Comparison of ENCODE assay signal across 8 cellular contexts in the genomic region with DNA sequence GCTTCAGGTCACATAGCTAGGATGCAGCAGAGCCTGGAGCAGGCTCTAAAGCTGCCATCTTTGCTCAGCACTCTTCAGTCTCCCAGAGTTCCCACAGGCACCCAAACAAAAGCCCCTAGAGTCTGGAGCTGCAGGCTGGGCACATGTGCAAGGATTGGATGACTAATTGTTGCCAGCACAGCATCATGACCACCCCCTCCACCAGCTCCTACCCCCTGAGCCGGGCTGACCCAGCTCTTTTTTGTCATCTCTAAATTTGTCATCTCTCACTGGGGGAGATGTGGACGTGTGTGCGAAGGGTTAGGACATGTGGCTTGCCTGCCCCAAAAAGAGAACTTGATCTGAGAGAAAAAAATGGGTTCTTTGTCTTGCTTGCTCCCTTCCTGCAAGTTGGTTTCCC. TPM values are rescaled to one million over a fixed set of nuclear protein-coding genes. Genes with fewer than 3 reads are reported as not detected.
A peak's percentile ranks its signal among the peaks of the same experiment; 100 is the strongest.
DNase-seq lines count a peak whose midpoint lies in the region; ATAC-seq and TF ChIP-seq lines count a peak whose summit lies in the region.

No MANE protein-coding gene starts in this region.

- peaks cover 26% of the 10 kb centered on the region for H3K4me1 Mint-ChIP-seq in MCF 10A (ENCODE audit: insufficient read depth, unreplicated experiment)
- H3K4me1 Mint-ChIP-seq in H9, result peaks cover 23 to 29% of the 10 kb centered on the region in 2 experiments

- intact Hi-C loops in MCF 10A (cut with micrococcal nuclease), result loop anchor here (1.0 kb wide), 1 partner anchor 18 kb away; the partner anchor contains the start of gene DNAJC14
- intact Hi-C loops in uterus (cut with DNase I; ENCODE audit: low total_unique reads), result no loop called here

- DNase-seq in activated naive CD4-positive, alpha-beta T cell treated with anti-CD3 and anti-CD28 coated beads, Interleukin-2, amount 50 U/mL, for 72 hours (ENCODE audit: low spot score in 2 of 2), result no peak
- DNase-seq in activated naive CD4-positive, alpha-beta T cell treated with anti-CD3 and anti-CD28 coated beads, Interleukin-2, amount 50 U/mL, for 16 hours, result no peak
- peak; percentile 64 for DNase-seq in MCF 10A (ENCODE audit: unreplicated experiment)
- DNase-seq in uterus, result peak; percentile 50 to 61
- no peak for DNase-seq in glomerular visceral epithelial cell (ENCODE audit: extremely low spot score)
- DNase-seq in H9, result no peak
- no peak for DNase-seq in NCI-H510A (lab: John Stamatoyannopoulos, UW)

- H3K4me3 ChIP-seq in muscle layer of colon (ENCODE audit: low read depth in 1 of 2, low read length in 2 of 2) (no peak overlapping the region), uterus (no peak overlapping the region)

- peak overlapping the region; percentile 80 to 85 for H3K27ac Mint-ChIP-seq in activated naive CD4-positive, alpha-beta T cell treated with anti-CD3 and anti-CD28 coated beads, Interleukin-2, amount 50 U/mL, for 72 hours
- H3K27ac Mint-ChIP-seq in MCF 10A (ENCODE audit: low read depth, unreplicated experiment) (peak overlapping the region; percentile 99), H9 (no peak overlapping the region)

- no peaks in the 10 kb centered on the region for H3K23me2 ChIP-seq in H9 (ENCODE audit: insufficient read length, low read depth, low read length, poor library complexity, severe bottlenecking)

- no peak overlapping the region for H3T11ph ChIP-seq in H9 (ENCODE audit: low read length)

- no peak overlapping the region for H3K56ac ChIP-seq in H9 (ENCODE audit: insufficient read length, low read depth, low read length)

- H3K4me3 Mint-ChIP-seq in MCF 10A (ENCODE audit: unreplicated experiment) (peak overlapping the region; percentile 52), H9 (no peak overlapping the region; a peak in 1 of 5 replicates)

- H2BK120ac ChIP-seq in H9 (ENCODE audit: low read depth, low read length, poor library complexity, severe bottlenecking), result no peak overlapping the region

- H3K18ac ChIP-seq in H9 (ENCODE audit: insufficient read length, low read depth, low read length), result no peak overlapping the region

- ATAC-seq in activated naive CD4-positive, alpha-beta T cell treated with anti-CD3 and anti-CD28 coated beads, Interleukin-2, amount 50 U/mL, for 72 hours, result peak; percentile 73 to 78

- no CpG with 5 or more reads among the region's 3 CpGs for WGBS in H9 (ENCODE audit: extremely low coverage, insufficient read length, low lambda C conversion rate)

- no peak overlapping the region for H2BK20ac ChIP-seq in H9 (ENCODE audit: low read depth, low read length, poor library complexity, severe bottlenecking)

- H2BK12ac ChIP-seq in H9 (ENCODE audit: insufficient read length, low read depth, low read length), result no peak overlapping the region

- H3K14ac ChIP-seq in H9 (ENCODE audit: insufficient read depth, low read length), result no peak overlapping the region

- H3K4me1 ChIP-seq in muscle layer of colon (ENCODE audit: insufficient read depth, low read length), result no peaks in the 10 kb centered on the region
- peaks cover 7 to 12% of the 10 kb centered on the region in 2 donors for H3K4me1 ChIP-seq in uterus
- H3K4me1 ChIP-seq in H9 (ENCODE audit: insufficient read depth, low read length), result no peaks in the 10 kb centered on the region; the same call in 1 of the 2 replicates

- no peaks in the 10 kb centered on the region for H3K79me2 ChIP-seq in H9 (ENCODE audit: insufficient read depth, low read length)

- no peak for TF ChIP-seq CTCF in MCF 10A (IDR thresholded peaks at IDR 0.05; ENCODE audit: unreplicated experiment)
- TF ChIP-seq CTCF in uterus (IDR thresholded peaks at IDR 0.05), result no peak
- no peak for TF ChIP-seq CTCF in H9 (conservative IDR thresholded peaks at IDR 0.05)

- no peak overlapping the region for H4K8ac ChIP-seq in H9 (replicated peaks; ENCODE audit: insufficient read length, low read depth, low read length)

- H3K36me3 ChIP-seq in muscle layer of colon (ENCODE audit: insufficient read depth, low read length) (no peaks in the 10 kb centered on the region), uterus (no peaks in the 10 kb centered on the region)

- peaks cover 3% of the 10 kb centered on the region for H4K20me1 ChIP-seq in H9 (ENCODE audit: control insufficient read depth, insufficient read depth, insufficient read length)

- H2AK5ac ChIP-seq in H9 (ENCODE audit: insufficient read length, low read length), result no peak overlapping the region

- H2BK15ac ChIP-seq in H9 (ENCODE audit: low read depth, low read length), result no peak overlapping the region

- no peak overlapping the region for H3K4me2 ChIP-seq in H9 (ENCODE audit: insufficient read depth, insufficient read length, low read length)

- CTCF ChIA-PET in MCF 10A (lab: Yijun Ruan, JAX), result interaction anchor here (0.5 to 1.2 kb wide), 4 partner anchors 17 to 79 kb away, joined by 3 to 10 read pairs (median 4); partner anchors contain the start of gene DNAJC14

- no peak overlapping the region for H3K4ac ChIP-seq in H9 (ENCODE audit: low read depth, low read length)

- H4K91ac ChIP-seq in H9 (ENCODE audit: insufficient read length, low read depth, low read length), result no peak overlapping the region

- no peak overlapping the region for H4K5ac ChIP-seq in H9 (ENCODE audit: insufficient read length, low read depth, low read length)

- H3K27ac ChIP-seq in muscle layer of colon (ENCODE audit: low read depth, low read length), result peak overlapping the region; percentile 49
- peak overlapping the region; percentile 96 to 99 for H3K27ac ChIP-seq in uterus
- no peak overlapping the region for H3K27ac ChIP-seq in H9 (ENCODE audit: insufficient read length, low read depth, low read length)

- BruUV-seq in MCF 10A (replicated peaks; lab: Mats Ljungman, UMichigan), result no TSS peak

- H3K27me3 Mint-ChIP-seq in MCF 10A (ENCODE audit: insufficient read depth, unreplicated experiment), result no peaks in the 10 kb centered on the region
- H3K27me3 Mint-ChIP-seq in H9 (ENCODE audit: low read depth), result peaks cover 8% of the 10 kb centered on the region

- POLR2A ChIA-PET in MCF 10A (lab: Yijun Ruan, JAX), result interaction anchor here (0.5 to 2.2 kb wide), 13 partner anchors 11 to 1394 kb away, joined by 3 to 12 read pairs (median 3); partner anchors contain the start of gene DNAJC14

- no peaks in the 10 kb centered on the region for H3K79me1 ChIP-seq in H9 (ENCODE audit: insufficient read depth, low read depth, low read length, poor library complexity, severe bottlenecking)

- H3K27me3 ChIP-seq in muscle layer of colon (ENCODE audit: control insufficient read depth in 1 of 2, insufficient read depth in 2 of 2, low read length in 2 of 2), result peaks cover 0 to 4% of the 10 kb centered on the region in 2 donors
- H3K27me3 ChIP-seq in uterus, result no peaks in the 10 kb centered on the region
- H3K27me3 ChIP-seq in H9 (ENCODE audit: insufficient read depth, low read length), result no peaks in the 10 kb centered on the region

- no peak overlapping the region for H3K23ac ChIP-seq in H9 (ENCODE audit: insufficient read length, low read depth, low read length)

- H3K9ac ChIP-seq in muscle layer of colon (ENCODE audit: low read length), result no peak overlapping the region
- no peak overlapping the region for H3K9ac ChIP-seq in H9 (ENCODE audit: extremely low read depth, insufficient read length, low read length)

- no peaks in the 10 kb centered on the region for H3K36me3 Mint-ChIP-seq in activated naive CD4-positive, alpha-beta T cell treated with anti-CD3 and anti-CD28 coated beads, Interleukin-2, amount 50 U/mL, for 72 hours
- H3K36me3 Mint-ChIP-seq in MCF 10A (ENCODE audit: insufficient read depth, unreplicated experiment) (no peaks in the 10 kb centered on the region), H9 (ENCODE audit: insufficient read depth in 1 of 3, low read depth in 3 of 3) (no peaks in the 10 kb centered on the region)

- no peak overlapping the region for H2AFZ ChIP-seq in H9 (ENCODE audit: low read length)

- no peak overlapping the region for H2BK5ac ChIP-seq in H9 (ENCODE audit: insufficient read length, low read length)

- H3K9me3 Mint-ChIP-seq in activated naive CD4-positive, alpha-beta T cell treated with anti-CD3 and anti-CD28 coated beads, Interleukin-2, amount 50 U/mL, for 72 hours, result no peaks in the 10 kb centered on the region
- H3K9me3 Mint-ChIP-seq in MCF 10A (ENCODE audit: unreplicated experiment) (no peaks in the 10 kb centered on the region), H9 (no peaks in the 10 kb centered on the region)

- TF ChIP-seq POLR2A in uterus (IDR thresholded peaks at IDR 0.05), result no peak

- no peaks in the 10 kb centered on the region for H3K9me3 ChIP-seq in muscle layer of colon (ENCODE audit: low read length)
- no peaks in the 10 kb centered on the region for H3K9me3 ChIP-seq in uterus
- no peaks in the 10 kb centered on the region for H3K9me3 ChIP-seq in H9 (ENCODE audit: control insufficient read depth, low read depth, low read length)

RNA-seq across cellular contexts. Expression of gene MMP19, which starts 4.3 kb away (rescaled TPM):
- total RNA-seq in activated naive CD4-positive, alpha-beta T cell treated with anti-CD3 and anti-CD28 coated beads, Interleukin-2, amount 50 U/mL, for 72 hours, result under 1 TPM in 1 of 2 donors, not detected in 1; 0.12 TPM
- total RNA-seq in MCF 10A (2022) (3.3 and 3.7 TPM in 2 replicates), uterus (10 to 100 TPM in 2 of 4 donors, 1 to 10 TPM in 2; 5.6 to 36.6 (median 11.4) TPM), H9 (2021) (1.7 and 2.4 TPM in 2 replicates)

RNA-seq across cellular contexts. Expression of gene DNAJC14, which starts 17.6 kb away (rescaled TPM):
- total RNA-seq in activated naive CD4-positive, alpha-beta T cell treated with anti-CD3 and anti-CD28 coated beads, Interleukin-2, amount 50 U/mL, for 72 hours, result 10 to 100 TPM; 29.0 to 33.4 TPM
- total RNA-seq in MCF 10A (2022) (27.3 and 29.9 TPM in 2 replicates), uterus (100 to 1,000 TPM in 1 of 4 donors, 10 to 100 TPM in 2, 1 to 10 TPM in 1; 4.1 to 100 (median 40.2) TPM), H9 (2021) (33.7 and 37.1 TPM in 2 replicates)

RNA-seq across cellular contexts. Expression of gene ORMDL2, which starts 29.2 kb away (rescaled TPM):
- total RNA-seq in activated naive CD4-positive, alpha-beta T cell treated with anti-CD3 and anti-CD28 coated beads, Interleukin-2, amount 50 U/mL, for 72 hours, result 10 to 100 TPM; 27.0 to 35.2 TPM
- total RNA-seq in MCF 10A (2022), result 54.6 and 55.9 TPM in 2 replicates
- total RNA-seq in uterus, result 10 to 100 TPM in 1 of 4 donors, 1 to 10 TPM in 3; 1.3 to 38.6 (median 7.5) TPM
- 51.3 and 53.1 TPM in 2 replicates for total RNA-seq in H9 (2021)

RNA-seq across cellular contexts. Expression of gene SARNP, which starts 29.5 kb away (rescaled TPM):
- total RNA-seq in activated naive CD4-positive, alpha-beta T cell treated with anti-CD3 and anti-CD28 coated beads, Interleukin-2, amount 50 U/mL, for 72 hours, result 100 to 1,000 TPM in 1 of 2 donors, 10 to 100 TPM in 1; 95.0 to 101 TPM
- total RNA-seq in MCF 10A (2022) (39.2 and 61.1 TPM in 2 replicates), uterus (100 to 1,000 TPM in 1 of 4 donors, 10 to 100 TPM in 3; 45.9 to 106 (median 66.6) TPM), H9 (2021) (122 and 127 TPM in 2 replicates)

Comparison
In these comparisons a context has a peak if more than half of its experiments do, and no peak if none do; other contexts are left out.
1. DNase-seq: peak in MCF 10A (single experiment) and uterus (2 of 2); none in activated naive CD4-positive, alpha-beta T cell treated with anti-CD3 and anti-CD28 coated beads, Interleukin-2, amount 50 U/mL, for 72 hours (0 of 2), activated naive CD4-positive, alpha-beta T cell treated with anti-CD3 and anti-CD28 coated beads, Interleukin-2, amount 50 U/mL, for 16 hours (single experiment), glomerular visceral epithelial cell (single experiment), H9 (single experiment) and NCI-H510A (single experiment).
2. H3K27ac Mint-ChIP-seq: peak in activated naive CD4-positive, alpha-beta T cell treated with anti-CD3 and anti-CD28 coated beads, Interleukin-2, amount 50 U/mL, for 72 hours (2 of 2) and MCF 10A (single experiment); none in H9 (0 of 3).